Comparison of ENCODE assay signal across 24 cellular contexts in genomic region chr14:100723135-100723883, GRCh38. TPM values are rescaled to one million over a fixed set of nuclear protein-coding genes. Genes with fewer than 3 reads are reported as not detected.
A peak's percentile ranks its signal among the peaks of the same experiment; 100 is the strongest.
DNase-seq lines count a peak whose midpoint lies in the region; ATAC-seq and TF ChIP-seq lines count a peak whose summit lies in the region.
"Had no signal": no experiment of that assay in that cellular context is flagged by ENCODE, and none has a peak within 500 bp of the region (broad histone marks: within the 10 kb centered on the region; RNA-seq: fewer than 3 reads in every experiment).

No MANE protein-coding gene starts in this region.

- peaks cover 29% of the 10 kb centered on the region for H3K79me2 ChIP-seq in smooth muscle cell (ENCODE audit: low read depth)

- in situ Hi-C loops in IMR-90 (cut with MboI; ENCODE audit: low sequenced_read_pairs): loop anchor here (25.0 kb wide), 1 partner anchor 514 kb away; no protein-coding TSS in a partner anchor

- H3K27ac Mint-ChIP-seq in glutamatergic neuron (ENCODE audit: unreplicated experiment): peak overlapping the region; percentile 4
- no peak overlapping the region for H3K27ac Mint-ChIP-seq in nephron progenitor cell
- no peak overlapping the region for H3K27ac Mint-ChIP-seq in activated T-cell treated with anti-CD3 and anti-CD28 coated beads, Interleukin-2, amount 50 U/mL, for 72 hours
- H3K27ac Mint-ChIP-seq: CD4-positive, alpha-beta T cell had no signal

- BruUV-seq in IMR-90 (replicated peaks; lab: Mats Ljungman, UMichigan) (no TSS peak), A673 (replicated peaks; lab: Mats Ljungman, UMichigan) (no TSS peak)

- H3K36me3 ChIP-seq in IMR-90 (ENCODE audit: control insufficient read depth, insufficient read depth, low read length): no peaks in the 10 kb centered on the region
- no peaks in the 10 kb centered on the region for H3K36me3 ChIP-seq in smooth muscle cell (ENCODE audit: low read depth)
- H3K36me3 ChIP-seq in A673 (ENCODE audit: insufficient read depth, low read length, poor library complexity, severe bottlenecking): no peaks in the 10 kb centered on the region
- H3K36me3 ChIP-seq: BLaER1 treated with 17β-estradiol and CSF1 and Interleukin-3, amounts not matched to agents 10 nM and 100 nM; SJCRH30 had no signal

- no peak overlapping the region for H2AK5ac ChIP-seq in IMR-90 (ENCODE audit: low read depth, low read length)

- no peak overlapping the region for H3K9ac ChIP-seq in IMR-90 (ENCODE audit: low read depth, low read length)
- no peak overlapping the region for H3K9ac ChIP-seq in smooth muscle cell (ENCODE audit: low read depth)
- H3K9ac ChIP-seq: BLaER1 treated with 17β-estradiol and CSF1 and Interleukin-3, amounts not matched to agents 10 nM and 100 nM had no signal

- no peaks in the 10 kb centered on the region for H3K4me1 ChIP-seq in IMR-90 (ENCODE audit: control insufficient read depth, insufficient read depth, low read length)
- peaks cover 51% of the 10 kb centered on the region for H3K4me1 ChIP-seq in smooth muscle cell (ENCODE audit: low read depth)
- peaks cover 6% of the 10 kb centered on the region for H3K4me1 ChIP-seq in A673 (ENCODE audit: insufficient read depth, low read length, poor library complexity, severe bottlenecking)

- dilution Hi-C loops in IMR-90 (cut with HindIII; ENCODE audit: low sequenced_read_pairs, unreplicated experiment): no loop called here

- intact Hi-C loops in IMR-90 (cut with micrococcal nuclease): no loop called here
- intact Hi-C loops in A673 (cut with micrococcal nuclease; ENCODE audit: unreplicated experiment): no loop called here

- H3K18ac ChIP-seq in IMR-90 (ENCODE audit: low read depth, low read length): no peak overlapping the region

- H3K4ac ChIP-seq in IMR-90 (ENCODE audit: low read depth, low read length): no peak overlapping the region

- no peak overlapping the region for H2AK9ac ChIP-seq in IMR-90 (replicated peaks; ENCODE audit: low read depth, low read length, poor library complexity)

- H3K4me3 ChIP-seq in IMR-90 (ENCODE audit: insufficient read depth, low read depth, low read length) (no peak overlapping the region), smooth muscle cell (no peak overlapping the region), A673 (ENCODE audit: low read depth, low read length, poor library complexity, severe bottlenecking) (no peak overlapping the region)
- H3K4me3 ChIP-seq: BLaER1 treated with 17β-estradiol and CSF1 and Interleukin-3, amounts not matched to agents 10 nM and 100 nM; PC-9; SJCRH30 had no signal

- H4K8ac ChIP-seq in IMR-90 (ENCODE audit: low read depth in 2 of 2, low read length in 2 of 2): no peak overlapping the region

- no peak overlapping the region for H4K5ac ChIP-seq in IMR-90 (ENCODE audit: low read depth, low read length)

- TF ChIP-seq POLR2A in IMR-90 (IDR thresholded peaks at IDR 0.05; ENCODE audit: low read depth, low read length): no peak

- DNase-seq in IMR-90: no peak
- peak; percentile 47 for DNase-seq in glutamatergic neuron
- DNase-seq in nephron progenitor cell: peak; percentile 33
- no peak for DNase-seq in smooth muscle cell (lab: John Stamatoyannopoulos, UW; ENCODE audit: unreplicated experiment)
- DNase-seq in activated T-cell treated with anti-CD3 and anti-CD28 coated beads, Interleukin-2, amount 50 U/mL, for 72 hours: no peak
- no peak for DNase-seq in A673 (ENCODE audit: low spot score)
- DNase-seq in caudate nucleus (lab: John Stamatoyannopoulos, UW): no peak
- DNase-seq: AML-193; CD4-positive, alpha-beta T cell; GOT3; NCI-H1048; NCI-H1417; NCI-H1694 treated with DMSO at 0.1 percent for 48 hours; NCI-H2107; NCI-H526; NK-92 treated with Interleukin-12 subunit alpha and Interleukin-12 subunit beta, amount 100 ng/mL, for 24 hours; PC-9 had no signal

- H3K27ac ChIP-seq in IMR-90 (ENCODE audit: insufficient read depth, low read length) (no peak overlapping the region), smooth muscle cell (ENCODE audit: low read depth) (no peak overlapping the region), A673 (ENCODE audit: low read depth, low read length, poor library complexity, severe bottlenecking) (no peak overlapping the region), caudate nucleus (ENCODE audit: low read depth, low read length) (no peak overlapping the region)
- H3K27ac ChIP-seq: BLaER1 treated with 17β-estradiol and CSF1 and Interleukin-3, amounts not matched to agents 10 nM and 100 nM; HL-60; PC-9; SJCRH30 had no signal

- TF ChIP-seq CTCF in IMR-90 (conservative IDR thresholded peaks at IDR 0.05; ENCODE audit: low read depth, low read length) (no peak), glutamatergic neuron (IDR thresholded peaks at IDR 0.05; ENCODE audit: partially characterized antibody, unreplicated experiment) (no peak), nephron progenitor cell (IDR thresholded peaks at IDR 0.05) (no peak), smooth muscle cell (IDR thresholded peaks at IDR 0.05; ENCODE audit: borderline replicate concordance, insufficient read depth, poor library complexity, severe bottlenecking) (no peak), A673 (conservative IDR thresholded peaks at IDR 0.05; ENCODE audit: low read depth, low read length) (no peak)

- H4K20me1 ChIP-seq in IMR-90 (ENCODE audit: insufficient read depth, low read length) (no peaks in the 10 kb centered on the region; the same call in 1 of the 2 replicates), smooth muscle cell (ENCODE audit: low read depth) (peaks cover 14% of the 10 kb centered on the region)

- TF ChIP-seq RAD21 in IMR-90 (IDR thresholded peaks at IDR 0.05; ENCODE audit: low read length): no peak

- H2BK5ac ChIP-seq in IMR-90 (ENCODE audit: low read depth, low read length, poor library complexity, severe bottlenecking): no peak overlapping the region

- H3K14ac ChIP-seq in IMR-90 (replicated peaks; ENCODE audit: low read depth, low read length): no peak overlapping the region

- no peaks in the 10 kb centered on the region for H3K79me1 ChIP-seq in IMR-90 (ENCODE audit: low read depth in 1 of 2, low read length in 2 of 2)

- H3K4me1 Mint-ChIP-seq in glutamatergic neuron (ENCODE audit: low read depth, unreplicated experiment) (peaks cover 33% of the 10 kb centered on the region), nephron progenitor cell (peaks cover 78% of the 10 kb centered on the region)
- H3K4me1 Mint-ChIP-seq in activated T-cell treated with anti-CD3 and anti-CD28 coated beads, Interleukin-2, amount 50 U/mL, for 72 hours (ENCODE audit: low read depth): no peaks in the 10 kb centered on the region

- peak; percentile 36; the same call in 1 of the 2 replicates for ATAC-seq in IMR-90 (ENCODE audit: low read depth)
- no peak for ATAC-seq in activated T-cell treated with anti-CD3 and anti-CD28 coated beads, Interleukin-2, amount 50 U/mL, for 72 hours (replicated peaks in 1 of 2)
- ATAC-seq: HCT116, Right ventricle myocardium inferior, SK-N-SH treated with all-trans-retinoic acid at 6 μM for 48 hours had no signal

- H3K9me3 ChIP-seq in IMR-90 (ENCODE audit: control insufficient read depth, insufficient read depth, low read length) (no peaks in the 10 kb centered on the region; the same call in 1 of the 2 replicates), smooth muscle cell (replicated peaks; ENCODE audit: low read depth) (no peaks in the 10 kb centered on the region), A673 (ENCODE audit: low read depth, low read length, poor library complexity, severe bottlenecking) (no peaks in the 10 kb centered on the region)
- H3K9me3 ChIP-seq: SJCRH30 had no signal

- POLR2A ChIA-PET in IMR-90 (lab: Charles Lee; ENCODE audit: unreplicated experiment): no interaction called here
- POLR2A ChIA-PET in A673 (lab: Charles Lee; ENCODE audit: low non-redundant PET): no interaction called here

- no peak overlapping the region for H2BK15ac ChIP-seq in IMR-90 (ENCODE audit: low read depth, low read length)

- H2AFZ ChIP-seq in IMR-90 (replicated peaks; ENCODE audit: low read length, poor library complexity) (no peak overlapping the region), smooth muscle cell (ENCODE audit: low read depth) (peak overlapping the region; percentile 18)
- H2AFZ ChIP-seq: PC-9 had no signal

- peaks cover 11% of the 10 kb centered on the region for H3K27me3 Mint-ChIP-seq in glutamatergic neuron (ENCODE audit: unreplicated experiment)
- H3K27me3 Mint-ChIP-seq in nephron progenitor cell (ENCODE audit: low read depth, poor library complexity): peaks cover 64% of the 10 kb centered on the region
- H3K27me3 Mint-ChIP-seq in activated T-cell treated with anti-CD3 and anti-CD28 coated beads, Interleukin-2, amount 50 U/mL, for 72 hours (ENCODE audit: low read depth): peaks cover 33% of the 10 kb centered on the region

- H3K9me3 Mint-ChIP-seq in glutamatergic neuron (ENCODE audit: unreplicated experiment) (peaks cover 3% of the 10 kb centered on the region), nephron progenitor cell (peaks cover 9% of the 10 kb centered on the region)
- H3K9me3 Mint-ChIP-seq in activated T-cell treated with anti-CD3 and anti-CD28 coated beads, Interleukin-2, amount 50 U/mL, for 72 hours: no peaks in the 10 kb centered on the region
- H3K9me3 Mint-ChIP-seq: CD4-positive, alpha-beta T cell had no signal

- H3K4me2 ChIP-seq in IMR-90 (ENCODE audit: low read depth, low read length) (no peak overlapping the region), smooth muscle cell (peak overlapping the region; percentile 65)
- H3K4me2 ChIP-seq: PC-9 had no signal

- H2BK120ac ChIP-seq in IMR-90 (ENCODE audit: low read depth, low read length): no peak overlapping the region

- CTCF ChIA-PET in IMR-90 (lab: Yijun Ruan, JAX): interaction anchor here (0.6 to 1.0 kb wide), 2 partner anchors 9 to 480 kb away, joined by 3 to 4 read pairs; no protein-coding TSS in a partner anchor
- CTCF ChIA-PET in A673 (lab: Charles Lee): interaction anchor here (0.5 kb wide), 1 partner anchor 340 kb away, joined by 3 read pairs; no protein-coding TSS in a partner anchor

- no peak overlapping the region for H2BK20ac ChIP-seq in IMR-90 (ENCODE audit: low read depth, low read length)

- peaks cover 95% of the 10 kb centered on the region for H3K27me3 ChIP-seq in IMR-90 (ENCODE audit: control insufficient read depth, insufficient read depth, low read length)
- peaks cover 7% of the 10 kb centered on the region for H3K27me3 ChIP-seq in smooth muscle cell (ENCODE audit: low read depth)
- H3K27me3 ChIP-seq in A673 (replicated peaks; ENCODE audit: insufficient read depth, low read depth, low read length, poor library complexity): peaks cover 29% of the 10 kb centered on the region
- H3K27me3 ChIP-seq: SJCRH30 had no signal

- no peak overlapping the region for H3K4me3 Mint-ChIP-seq in glutamatergic neuron (ENCODE audit: unreplicated experiment)
- peak overlapping the region; percentile 49 for H3K4me3 Mint-ChIP-seq in nephron progenitor cell
- no peak overlapping the region for H3K4me3 Mint-ChIP-seq in activated T-cell treated with anti-CD3 and anti-CD28 coated beads, Interleukin-2, amount 50 U/mL, for 72 hours
- H3K4me3 Mint-ChIP-seq: CD4-positive, alpha-beta T cell had no signal

- no peak overlapping the region for H4K91ac ChIP-seq in IMR-90 (ENCODE audit: insufficient read depth, low read depth, low read length)

- no peak overlapping the region for H3K56ac ChIP-seq in IMR-90 (ENCODE audit: extremely low read depth, insufficient read depth, low read length)

- no peaks in the 10 kb centered on the region for H3K9me1 ChIP-seq in IMR-90 (ENCODE audit: insufficient read depth, low read length)

- no peak overlapping the region for H3K23ac ChIP-seq in IMR-90 (ENCODE audit: low read depth, low read length)

- H3K36me3 Mint-ChIP-seq in glutamatergic neuron (ENCODE audit: unreplicated experiment) (peaks cover 6% of the 10 kb centered on the region), nephron progenitor cell (ENCODE audit: low read depth) (no peaks in the 10 kb centered on the region)
- no peaks in the 10 kb centered on the region for H3K36me3 Mint-ChIP-seq in activated T-cell treated with anti-CD3 and anti-CD28 coated beads, Interleukin-2, amount 50 U/mL, for 72 hours (ENCODE audit: insufficient read depth in 2 of 2)

- H3F3A ChIP-seq in smooth muscle cell (ENCODE audit: low read depth): peaks cover 12% of the 10 kb centered on the region

- WGBS in IMR-90 (ENCODE audit: extremely low coverage in 2 of 2, insufficient read length in 1 of 2), 2 experiments: 39% methylated on average over 6 of the region's 24 CpGs; no CpG with 5 or more reads in 1 of the 2 experiments
- 52% methylated on average over 23 of the region's 24 CpGs for WGBS in smooth muscle cell (ENCODE audit: low lambda C conversion rate)

RNA-seq across cellular contexts. Expression of gene DLK1, which starts 3.4 kb away (rescaled TPM):
- under 0.01 TPM in 1 of 2 replicates, not detected in the other for total RNA-seq in IMR-90 (2012; rRNA removed)
- polyA plus RNA-seq in IMR-90 (2012; rRNA removed): 0.07 TPM in 1 of 2 replicates, not detected in the other
- polyA plus RNA-seq in IMR-90 (2012; cell fraction: cytosol; rRNA removed): 0.03 and 0.28 TPM in 2 replicates
- polyA plus RNA-seq in IMR-90 (2012; cell fraction: nucleus; rRNA removed; ENCODE audit: low replicate concordance): 0.09 TPM in 1 of 2 replicates, not detected in the other
- total RNA-seq in glutamatergic neuron (ENCODE audit: unreplicated experiment): 37.3 TPM
- total RNA-seq in smooth muscle cell: 3,515 and 3,549 TPM in 2 replicates
- 10,448 and 15,731 TPM in 2 replicates for polyA plus RNA-seq in smooth muscle cell
- total RNA-seq in activated T-cell treated with anti-CD3 and anti-CD28 coated beads, Interleukin-2, amount 50 U/mL, for 72 hours: not detected
- not detected in 2 replicates for total RNA-seq in A673 (2021)
- total RNA-seq: CD4-positive, alpha-beta T cell; PC-9; RPMI7951 had no signal

Comparison
In these comparisons a context has a peak if more than half of its experiments do, and no peak if none do; other contexts are left out.
1. DNase-seq: peak in glutamatergic neuron (single experiment) and nephron progenitor cell (single experiment); none in IMR-90 (single experiment), smooth muscle cell (single experiment), activated T-cell treated with anti-CD3 and anti-CD28 coated beads, Interleukin-2, amount 50 U/mL, for 72 hours (0 of 2), A673 (single experiment) and caudate nucleus (0 of 61).
2. RNA of gene DLK1, which starts 3.4 kb away (total RNA-seq): 3,515 to 3,549 TPM in smooth muscle cell; 37.3 TPM in glutamatergic neuron (single experiment), not detected in A673, under 0.01 TPM in IMR-90 and not detected in activated T-cell treated with anti-CD3 and anti-CD28 coated beads, Interleukin-2, amount 50 U/mL, for 72 hours; every median in the first group is over 10 times any median in the second.